ENCODE assay signal across 10 cellular contexts in genomic region chr15:90038639-90039095, GRCh38. TPM values are rescaled to one million over a fixed set of nuclear protein-coding genes. Genes with fewer than 3 reads are reported as not detected.
DNase-seq lines count a peak whose midpoint lies in the region; ATAC-seq, FAIRE-seq and TF ChIP-seq lines count a peak whose summit lies in the region.
"Had no signal": no experiment of that assay in that cellular context is flagged by ENCODE, and none has a peak within 500 bp of the region (broad histone marks: within the 10 kb centered on the region; RNA-seq: fewer than 3 reads in every experiment).

No MANE protein-coding gene starts in this region.

- H3K4me1 ChIP-seq in IMR-90 (ENCODE audit: control insufficient read depth, insufficient read depth, low read length) (peaks cover 30% of the 10 kb centered on the region), small intestine (ENCODE audit: control insufficient read depth in 2 of 2, insufficient read depth in 1 of 2, low read depth in 1 of 2, low read length in 1 of 2) (peaks cover 3 to 21% of the 10 kb centered on the region in 2 donors), esophagus muscularis mucosa (peaks cover 23 to 67% (median 50%) of the 10 kb centered on the region in 4 donors)

- intact Hi-C loops in Calu3 (cut with micrococcal nuclease; ENCODE audit: unreplicated experiment), result no loop called here
- intact Hi-C loops in IMR-90 (cut with micrococcal nuclease), result no loop called here
- intact Hi-C loops in esophagus muscularis mucosa (cut with DNase I), result no loop called here

- no peak overlapping the region for H4K5ac ChIP-seq in IMR-90 (ENCODE audit: low read depth, low read length)

- no peak for FAIRE-seq in small intestine (lab: Jason Lieb, UNC)

- peaks cover 7% of the 10 kb centered on the region for H4K20me1 ChIP-seq in IMR-90 (ENCODE audit: insufficient read depth, low read length)

- H3K36me3 ChIP-seq in IMR-90 (ENCODE audit: control insufficient read depth, insufficient read depth, low read length) (no peaks in the 10 kb centered on the region), small intestine (ENCODE audit: control insufficient read depth in 2 of 2, insufficient read depth in 2 of 2, low read length in 2 of 2) (no peaks in the 10 kb centered on the region), esophagus muscularis mucosa (no peaks in the 10 kb centered on the region)

- H2BK5ac ChIP-seq in IMR-90 (ENCODE audit: low read depth, low read length, poor library complexity, severe bottlenecking), result no peak overlapping the region

- peaks cover 33% of the 10 kb centered on the region for H3K9me1 ChIP-seq in IMR-90 (ENCODE audit: insufficient read depth, low read length)

- no TSS peak for BruUV-seq in Calu3 (replicated peaks; lab: Mats Ljungman, UMichigan)
- no TSS peak for BruUV-seq in IMR-90 (replicated peaks; lab: Mats Ljungman, UMichigan)

- dilution Hi-C loops in IMR-90 (cut with HindIII; ENCODE audit: low sequenced_read_pairs, unreplicated experiment), result no loop called here

- 0 out of 2 replicates have a peak overlapping the region, but pooled peaks have one; percentile 79 for H2AK5ac ChIP-seq in IMR-90 (ENCODE audit: low read depth, low read length)

- no peak overlapping the region for H3K23ac ChIP-seq in IMR-90 (ENCODE audit: low read depth, low read length)

- no peak overlapping the region for H3K4me3 Mint-ChIP-seq in Calu3 (ENCODE audit: low read depth, unreplicated experiment)
- peak overlapping the region; percentile 69 for H3K4me3 Mint-ChIP-seq in natural killer cell treated with Interleukin-12 subunit alpha and Interleukin-12 subunit beta and Interleukin-15 and Interleukin-18, amount 100 ng/mL, for 72 hours

- no peaks in the 10 kb centered on the region for H3K27me3 Mint-ChIP-seq in Calu3 (ENCODE audit: unreplicated experiment)
- no peaks in the 10 kb centered on the region for H3K27me3 Mint-ChIP-seq in natural killer cell treated with Interleukin-12 subunit alpha and Interleukin-12 subunit beta and Interleukin-15 and Interleukin-18, amount 100 ng/mL, for 72 hours

- no CpG with 5 or more reads among the region's 3 CpGs for WGBS in IMR-90 (ENCODE audit: extremely low coverage in 2 of 2, insufficient read length in 1 of 2), 2 experiments
- 60 to 77% (median 65%) methylated on average over 3 of the region's 3 CpGs for WGBS in small intestine, 3 donors
- WGBS in esophagus muscularis mucosa, result 85% methylated on average over 3 of the region's 3 CpGs

- H3K56ac ChIP-seq in IMR-90 (ENCODE audit: extremely low read depth, insufficient read depth, low read length), result no peak overlapping the region

- no peak overlapping the region for H3K14ac ChIP-seq in IMR-90 (replicated peaks; ENCODE audit: low read depth, low read length)

- no peaks in the 10 kb centered on the region for H3K27me3 ChIP-seq in IMR-90 (ENCODE audit: control insufficient read depth, insufficient read depth, low read length)
- no peaks in the 10 kb centered on the region for H3K27me3 ChIP-seq in small intestine (ENCODE audit: control insufficient read depth in 2 of 2, insufficient read depth in 2 of 2, low read length in 2 of 2)
- no peaks in the 10 kb centered on the region for H3K27me3 ChIP-seq in esophagus muscularis mucosa

- H2BK15ac ChIP-seq in IMR-90 (ENCODE audit: low read depth, low read length), result 0 out of 3 replicates have a peak overlapping the region, but pooled peaks have one; percentile 14

- H3K4me2 ChIP-seq in IMR-90 (ENCODE audit: low read depth, low read length), result no peak overlapping the region

- ATAC-seq in IMR-90 (ENCODE audit: low read depth), result no peak
- no peak for ATAC-seq in natural killer cell treated with Interleukin-12 subunit alpha and Interleukin-12 subunit beta and Interleukin-15 and Interleukin-18, amount 100 ng/mL, for 72 hours

- TF ChIP-seq POLR2A in IMR-90 (IDR thresholded peaks at IDR 0.05; ENCODE audit: low read depth, low read length), result no peak
- no peak for TF ChIP-seq POLR2A in esophagus muscularis mucosa (IDR thresholded peaks at IDR 0.05; ENCODE audit: low read depth)

- no peak overlapping the region for H2AK9ac ChIP-seq in IMR-90 (replicated peaks; ENCODE audit: low read depth, low read length, poor library complexity)

- TF ChIP-seq CTCF in Calu3 (IDR thresholded peaks at IDR 0.05; ENCODE audit: unreplicated experiment) (no peak), IMR-90 (conservative IDR thresholded peaks at IDR 0.05; ENCODE audit: low read depth, low read length) (no peak), esophagus muscularis mucosa (IDR thresholded peaks at IDR 0.05) (no peak)

- H3K4ac ChIP-seq in IMR-90 (ENCODE audit: low read depth, low read length), result no peak overlapping the region

- in situ Hi-C loops in IMR-90 (cut with MboI; ENCODE audit: low sequenced_read_pairs) (no loop called here), G401 (cut with HindIII; ENCODE audit: low sequenced_read_pairs) (no loop called here)

- H2AFZ ChIP-seq in IMR-90 (replicated peaks; ENCODE audit: low read length, poor library complexity), result no peak overlapping the region

- no peaks in the 10 kb centered on the region for H3K9me3 Mint-ChIP-seq in Calu3 (ENCODE audit: low read depth, unreplicated experiment)
- no peaks in the 10 kb centered on the region for H3K9me3 Mint-ChIP-seq in natural killer cell treated with Interleukin-12 subunit alpha and Interleukin-12 subunit beta and Interleukin-15 and Interleukin-18, amount 100 ng/mL, for 72 hours

- H3K27ac ChIP-seq in IMR-90 (ENCODE audit: insufficient read depth, low read length) (no peak overlapping the region), small intestine (ENCODE audit: low read depth in 1 of 2, low read length in 1 of 2) (peak overlapping the region in 1 of 2 donors; percentile 57), esophagus muscularis mucosa (replicated peaks in 1 of 4) (no peak overlapping the region)

- H3K18ac ChIP-seq in IMR-90 (ENCODE audit: low read depth, low read length), result no peak overlapping the region

- POLR2A ChIA-PET in IMR-90 (lab: Charles Lee; ENCODE audit: unreplicated experiment), result no interaction called here

- CTCF ChIA-PET in Calu3 (lab: Charles Lee) (no interaction called here), IMR-90 (lab: Yijun Ruan, JAX) (no interaction called here)

- H3K36me3 Mint-ChIP-seq in Calu3 (ENCODE audit: insufficient read depth, unreplicated experiment), result peaks cover 22% of the 10 kb centered on the region
- H3K36me3 Mint-ChIP-seq in natural killer cell treated with Interleukin-12 subunit alpha and Interleukin-12 subunit beta and Interleukin-15 and Interleukin-18, amount 100 ng/mL, for 72 hours, result no peaks in the 10 kb centered on the region

- no peak for TF ChIP-seq EP300 in esophagus muscularis mucosa (IDR thresholded peaks at IDR 0.05)

- peaks cover 72% of the 10 kb centered on the region for H3K4me1 Mint-ChIP-seq in Calu3 (ENCODE audit: low read depth, unreplicated experiment)
- peaks cover 64% of the 10 kb centered on the region in 2 donors for H3K4me1 Mint-ChIP-seq in natural killer cell treated with Interleukin-12 subunit alpha and Interleukin-12 subunit beta and Interleukin-15 and Interleukin-18, amount 100 ng/mL, for 72 hours (ENCODE audit: low read depth in 2 of 2)

- peak overlapping the region; percentile 32 for H3K27ac Mint-ChIP-seq in Calu3 (ENCODE audit: unreplicated experiment)
- H3K27ac Mint-ChIP-seq in natural killer cell treated with Interleukin-12 subunit alpha and Interleukin-12 subunit beta and Interleukin-15 and Interleukin-18, amount 100 ng/mL, for 72 hours, result peak overlapping the region; percentile 87 to 92

- peak; percentile 41 for DNase-seq in Calu3
- no peak for DNase-seq in IMR-90
- DNase-seq in amniotic epithelial cell (ENCODE audit: low read depth), result peak; percentile 17
- DNase-seq in natural killer cell treated with Interleukin-12 subunit alpha and Interleukin-12 subunit beta and Interleukin-15 and Interleukin-18, amount 100 ng/mL, for 72 hours (ENCODE audit: low spot score), result no peak
- DNase-seq in G401 (ENCODE audit: low spot score), result no peak
- no peak for DNase-seq in small intestine
- no peak for DNase-seq in esophagus muscularis mucosa (ENCODE audit: extremely low spot score)
- no peak for DNase-seq in NCI-H1417 treated with DMSO at 0.1 percent for 48 hours (lab: John Stamatoyannopoulos, UW)
- DNase-seq: DMS79, NCI-H748 treated with DMSO at 0.1 percent for 48 hours had no signal

- no peak overlapping the region for H4K91ac ChIP-seq in IMR-90 (ENCODE audit: insufficient read depth, low read depth, low read length)

- no peak overlapping the region for H4K8ac ChIP-seq in IMR-90 (ENCODE audit: low read depth in 2 of 2, low read length in 2 of 2)

- no peak overlapping the region for H2BK20ac ChIP-seq in IMR-90 (ENCODE audit: low read depth, low read length)

- H3K9ac ChIP-seq in IMR-90 (ENCODE audit: low read depth, low read length), result no peak overlapping the region

- no peak overlapping the region for H3K4me3 ChIP-seq in IMR-90 (ENCODE audit: insufficient read depth, low read depth, low read length)
- no peak overlapping the region for H3K4me3 ChIP-seq in small intestine (ENCODE audit: low read depth in 1 of 2, low read length in 2 of 2)
- H3K4me3 ChIP-seq in esophagus muscularis mucosa, result no peak overlapping the region

- H3K9me3 ChIP-seq in IMR-90 (ENCODE audit: control insufficient read depth, insufficient read depth, low read length), result no peaks in the 10 kb centered on the region
- H3K9me3 ChIP-seq in small intestine (ENCODE audit: control insufficient read depth, low read depth), result no peaks in the 10 kb centered on the region
- no peaks in the 10 kb centered on the region for H3K9me3 ChIP-seq in esophagus muscularis mucosa

- peak overlapping the region; percentile 9 for H2BK120ac ChIP-seq in IMR-90 (ENCODE audit: low read depth, low read length)

- TF ChIP-seq RAD21 in IMR-90 (IDR thresholded peaks at IDR 0.05; ENCODE audit: low read length), result no peak

- H3K79me1 ChIP-seq in IMR-90 (ENCODE audit: low read depth in 1 of 2, low read length in 2 of 2), result peaks cover 36 to 70% of the 10 kb centered on the region in 2 experiments

TF ChIP-seq in IMR-90, 13 proteins besides CTCF, POLR2A, EP300 and RAD21 (continues in another document):
- TF ChIP-seq USF2 (IDR thresholded peaks at IDR 0.05; ENCODE audit: low read depth, low read length), result no peak

RNA-seq across cellular contexts. Expression of gene ZNF710, which starts 37.5 kb away (rescaled TPM):
- total RNA-seq in Calu3 (2022), result 14.3 and 15.4 TPM in 2 replicates
- 8.2 and 8.9 TPM in 2 replicates for total RNA-seq in IMR-90 (2012; rRNA removed)
- polyA plus RNA-seq in IMR-90 (2012; rRNA removed), result 7.6 and 9.2 TPM in 2 replicates
- polyA plus RNA-seq in IMR-90 (2012; cell fraction: cytosol; rRNA removed), result 4.4 and 6.6 TPM in 2 replicates
- polyA plus RNA-seq in IMR-90 (2012; cell fraction: nucleus; rRNA removed; ENCODE audit: low replicate concordance), result 12.5 and 18.6 TPM in 2 replicates
- 10 to 100 TPM; 26.6 to 32.6 TPM for total RNA-seq in natural killer cell treated with Interleukin-12 subunit alpha and Interleukin-12 subunit beta and Interleukin-15 and Interleukin-18, amount 100 ng/mL, for 72 hours
- total RNA-seq in G401 (2014; rRNA removed; shearing (Covaris generic)), result 7.6 and 9.0 TPM in 2 replicates
- polyA plus RNA-seq in small intestine, result 10 to 100 TPM; 10.3 to 19.7 (median 18.0) TPM
- 10 to 100 TPM in 2 of 4 donors, 1 to 10 TPM in 2; 6.6 to 13.8 (median 10.1) TPM for total RNA-seq in esophagus muscularis mucosa

Comparison
In these comparisons a context has a peak if more than half of its experiments do, and no peak if none do; other contexts are left out.
1. DNase-seq: peak in Calu3 (single experiment) and amniotic epithelial cell (single experiment); none in IMR-90 (single experiment), natural killer cell treated with Interleukin-12 subunit alpha and Interleukin-12 subunit beta and Interleukin-15 and Interleukin-18, amount 100 ng/mL, for 72 hours (single experiment), G401 (single experiment), small intestine (single experiment), esophagus muscularis mucosa (single experiment) and NCI-H1417 treated with DMSO at 0.1 percent for 48 hours (single experiment).